Comparison of ENCODE assay signal across 1 cellular context in the genomic region with DNA sequence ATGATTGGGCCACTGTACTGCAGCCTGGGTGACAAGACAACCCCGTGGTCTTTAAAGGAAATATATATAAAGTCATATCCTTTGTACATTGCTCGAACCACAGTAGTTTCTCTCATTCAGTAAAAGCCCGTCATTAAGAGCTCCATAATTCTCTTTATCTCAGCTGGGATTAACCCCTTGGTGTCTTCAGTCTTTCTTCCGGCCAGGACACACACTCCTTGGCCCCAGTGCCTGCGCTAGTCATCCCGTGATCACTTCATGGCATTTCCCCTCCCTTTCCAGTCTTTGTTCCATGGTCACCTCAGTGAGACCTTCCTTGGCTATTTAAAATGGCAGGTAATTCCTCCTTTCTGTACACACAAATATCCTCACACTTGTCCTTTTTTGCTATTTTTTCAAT.
TF ChIP-seq lines count a peak whose summit lies in the region.

No MANE protein-coding gene starts in this region.

TF ChIP-seq in GM12878, 131 proteins besides CTCF, POLR2A, EP300 and RAD21:
- TF ChIP-seq, protein P1, sequence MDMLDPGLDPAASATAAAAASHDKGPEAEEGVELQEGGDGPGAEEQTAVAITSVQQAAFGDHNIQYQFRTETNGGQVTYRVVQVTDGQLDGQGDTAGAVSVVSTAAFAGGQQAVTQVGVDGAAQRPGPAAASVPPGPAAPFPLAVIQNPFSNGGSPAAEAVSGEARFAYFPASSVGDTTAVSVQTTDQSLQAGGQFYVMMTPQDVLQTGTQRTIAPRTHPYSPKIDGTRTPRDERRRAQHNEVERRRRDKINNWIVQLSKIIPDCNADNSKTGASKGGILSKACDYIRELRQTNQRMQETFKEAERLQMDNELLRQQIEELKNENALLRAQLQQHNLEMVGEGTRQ (IDR thresholded peaks at IDR 0.05; ENCODE audit: borderline replicate concordance, low read depth, low read length): no peak
- TF ChIP-seq IRF5 (IDR thresholded peaks at IDR 0.05; ENCODE audit: borderline replicate concordance) (no peak), ZNF384 (IDR thresholded peaks at IDR 0.05; ENCODE audit: borderline replicate concordance, low read depth, low read length) (no peak), CBX3 (IDR thresholded peaks at IDR 0.05; ENCODE audit: borderline replicate concordance, low read depth) (no peak), SMAD5 (IDR thresholded peaks at IDR 0.05; ENCODE audit: low read depth) (no peak), NFIC (IDR thresholded peaks at IDR 0.05; ENCODE audit: low read depth, low read length) (no peak), CREM (IDR thresholded peaks at IDR 0.05; ENCODE audit: low read depth) (no peak), IKZF2 (IDR thresholded peaks at IDR 0.05) (no peak), SRF (IDR thresholded peaks at IDR 0.05; ENCODE audit: low read depth in 2 of 2, low read length in 2 of 2) (no peak)
- TF ChIP-seq, protein P2, sequence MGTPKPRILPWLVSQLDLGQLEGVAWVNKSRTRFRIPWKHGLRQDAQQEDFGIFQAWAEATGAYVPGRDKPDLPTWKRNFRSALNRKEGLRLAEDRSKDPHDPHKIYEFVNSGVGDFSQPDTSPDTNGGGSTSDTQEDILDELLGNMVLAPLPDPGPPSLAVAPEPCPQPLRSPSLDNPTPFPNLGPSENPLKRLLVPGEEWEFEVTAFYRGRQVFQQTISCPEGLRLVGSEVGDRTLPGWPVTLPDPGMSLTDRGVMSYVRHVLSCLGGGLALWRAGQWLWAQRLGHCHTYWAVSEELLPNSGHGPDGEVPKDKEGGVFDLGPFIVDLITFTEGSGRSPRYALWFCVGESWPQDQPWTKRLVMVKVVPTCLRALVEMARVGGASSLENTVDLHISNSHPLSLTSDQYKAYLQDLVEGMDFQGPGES (IDR thresholded peaks at IDR 0.05): no peak
- TF ChIP-seq, protein P3, sequence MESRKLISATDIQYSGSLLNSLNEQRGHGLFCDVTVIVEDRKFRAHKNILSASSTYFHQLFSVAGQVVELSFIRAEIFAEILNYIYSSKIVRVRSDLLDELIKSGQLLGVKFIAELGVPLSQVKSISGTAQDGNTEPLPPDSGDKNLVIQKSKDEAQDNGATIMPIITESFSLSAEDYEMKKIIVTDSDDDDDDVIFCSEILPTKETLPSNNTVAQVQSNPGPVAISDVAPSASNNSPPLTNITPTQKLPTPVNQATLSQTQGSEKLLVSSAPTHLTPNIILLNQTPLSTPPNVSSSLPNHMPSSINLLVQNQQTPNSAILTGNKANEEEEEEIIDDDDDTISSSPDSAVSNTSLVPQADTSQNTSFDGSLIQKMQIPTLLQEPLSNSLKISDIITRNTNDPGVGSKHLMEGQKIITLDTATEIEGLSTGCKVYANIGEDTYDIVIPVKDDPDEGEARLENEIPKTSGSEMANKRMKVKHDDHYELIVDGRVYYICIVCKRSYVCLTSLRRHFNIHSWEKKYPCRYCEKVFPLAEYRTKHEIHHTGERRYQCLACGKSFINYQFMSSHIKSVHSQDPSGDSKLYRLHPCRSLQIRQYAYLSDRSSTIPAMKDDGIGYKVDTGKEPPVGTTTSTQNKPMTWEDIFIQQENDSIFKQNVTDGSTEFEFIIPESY (IDR thresholded peaks at IDR 0.05): no peak
TF ChIP-seq in GM12878: peak in this region for 0.
